ENCODE assay signal across 9 cellular contexts in genomic region chr7:155753446-155753965, GRCh38. TPM values are rescaled to one million over a fixed set of nuclear protein-coding genes. Genes with fewer than 3 reads are reported as not detected.
DNase-seq lines count a peak whose midpoint lies in the region; ATAC-seq and TF ChIP-seq lines count a peak whose summit lies in the region.
"Had no signal": no experiment of that assay in that cellular context is flagged by ENCODE, and none has a peak within 500 bp of the region (broad histone marks: within the 10 kb centered on the region; RNA-seq: fewer than 3 reads in every experiment).

No MANE protein-coding gene starts in this region.

- H3K9me3 ChIP-seq in T-helper 17 cell (ENCODE audit: control insufficient read depth, low read length, poor library complexity, severe bottlenecking) (no peaks in the 10 kb centered on the region), transverse colon (no peaks in the 10 kb centered on the region)

- H3K36me3 Mint-ChIP-seq in T-helper 17 cell (ENCODE audit: low read depth) = peaks cover 4% of the 10 kb centered on the region
- H3K36me3 Mint-ChIP-seq in memory B cell = peaks cover 12% of the 10 kb centered on the region

- H3K27me3 ChIP-seq in transverse colon = no peaks in the 10 kb centered on the region

- TF ChIP-seq CTCF in transverse colon (IDR thresholded peaks at IDR 0.05) = no peak

- in situ Hi-C loops in transverse colon (cut with MboI; ENCODE audit: low pct_ligation_motif_present in 1 of 4, low pct_unique_long_range_greater_than_20kb in 1 of 4, low sequenced_read_pairs in 3 of 4) = loop anchor here (10.0 to 25.0 kb wide), 2 partner anchors 159 to 366 kb away; no protein-coding TSS in a partner anchor

- H3K27ac ChIP-seq in transverse colon = peak overlapping the region in 2 of 4 donors; percentile 22 to 55

- peaks cover 0 to 44% (median 12%) of the 10 kb centered on the region in 4 donors for H3K4me1 ChIP-seq in transverse colon

- no peak for DNase-seq in T-helper 17 cell
- no peak for DNase-seq in memory B cell (ENCODE audit: low spot score in 2 of 2)
- no peak for DNase-seq in transverse colon
- DNase-seq in DMS153 (lab: John Stamatoyannopoulos, UW) = no peak
- no peak for DNase-seq in DMS114 treated with DMSO at 0.1 percent for 48 hours (lab: John Stamatoyannopoulos, UW; ENCODE audit: unreplicated experiment)
- DNase-seq: COR-L47 had no signal

- H3K4me3 ChIP-seq in GM08714 (ENCODE audit: low read length) (peak overlapping the region; percentile 24; the same call in 1 of the 2 replicates), transverse colon (no peak overlapping the region)

- intact Hi-C loops in transverse colon (cut with DNase I; ENCODE audit: low total_unique reads) = no loop called here

- H3K27ac Mint-ChIP-seq in T-helper 17 cell (peak overlapping the region; percentile 56), memory B cell (peak overlapping the region; percentile 45)

- peaks cover 54% of the 10 kb centered on the region for H3K4me1 Mint-ChIP-seq in T-helper 17 cell
- H3K4me1 Mint-ChIP-seq in memory B cell = peaks cover 54% of the 10 kb centered on the region

- peak overlapping the region; percentile 15 for H3K4me3 Mint-ChIP-seq in T-helper 17 cell
- H3K4me3 Mint-ChIP-seq in memory B cell = peak overlapping the region; percentile 61

- peak; percentile 13 for ATAC-seq in GM21825 (IDR thresholded peaks at IDR 0.05; ENCODE audit: unreplicated experiment)
- no peak for ATAC-seq in T-helper 17 cell
- no peak for ATAC-seq in memory B cell (ENCODE audit: low read depth)
- no peak for ATAC-seq in HG02970 (IDR thresholded peaks at IDR 0.05; ENCODE audit: low FRiP score, unreplicated experiment)

- no peak for TF ChIP-seq EP300 in transverse colon (IDR thresholded peaks at IDR 0.05; ENCODE audit: low read depth)

- TF ChIP-seq POLR2A in transverse colon (IDR thresholded peaks at IDR 0.05) = no peak

- 84 to 90% methylated on average over 5 to 10 of the region's 10 CpGs for whole genome bisulfite sequencing in transverse colon (ENCODE audit: low coverage in 1 of 2), 2 donors

- H3K9me3 Mint-ChIP-seq in memory B cell = no peaks in the 10 kb centered on the region

- H3K36me3 ChIP-seq in transverse colon = no peaks in the 10 kb centered on the region

- no peaks in the 10 kb centered on the region for H3K27me3 Mint-ChIP-seq in T-helper 17 cell
- no peaks in the 10 kb centered on the region for H3K27me3 Mint-ChIP-seq in memory B cell

RNA-seq across cellular contexts. Expression of gene SHH, which starts 58.8 kb away (rescaled TPM):
- total RNA-seq in T-helper 17 cell (not detected), transverse colon (1 to 10 TPM in 3 of 4 donors, under 1 TPM in 1; 0.40 to 3.7 (median 2.0) TPM)
